21 cellular contexts compared by ENCODE assay signal in genomic region chr12:130412384-130412783, GRCh38.
"Had no signal": no experiment of that assay in that cellular context is flagged by ENCODE, and none has a peak within 500 bp of the region (broad histone marks: within the 10 kb centered on the region; RNA-seq: fewer than 3 reads in every experiment).

No MANE protein-coding gene starts in this region.

- ATAC-seq: effector memory CD8-positive, alpha-beta T cell; esophagus mucosa; foreskin keratinocyte; gastrocnemius medialis; gastroesophageal sphincter; heart left ventricle; heart right ventricle had no signal

- H3K4me3 ChIP-seq: colonic mucosa, dorsolateral prefrontal cortex, esophagus squamous epithelium, gastrocnemius medialis, gastroesophageal sphincter, heart left ventricle, heart right ventricle had no signal

- DNase-seq: colonic mucosa; cortex of kidney; dermis blood vessel endothelial cell; dorsolateral prefrontal cortex; effector CD4-positive, alpha-beta T cell; effector CD8-positive, alpha-beta T cell; effector memory CD4-positive, alpha-beta T cell; effector memory CD8-positive, alpha-beta T cell; endodermal cell; erythroblast; esophagus squamous epithelium; foreskin fibroblast; foreskin keratinocyte; foreskin melanocyte; gastrocnemius medialis; glutamatergic neuron; heart left ventricle; heart right ventricle had no signal

- H3K27ac ChIP-seq: colonic mucosa, dorsolateral prefrontal cortex, epithelial cell of prostate, esophagus squamous epithelium, foreskin keratinocyte, gastrocnemius medialis, gastroesophageal sphincter, heart left ventricle, heart right ventricle had no signal

- H3K9me3 ChIP-seq: colonic mucosa, esophagus squamous epithelium, gastrocnemius medialis, gastroesophageal sphincter, heart left ventricle, heart right ventricle had no signal

- H3K4me1 ChIP-seq: colonic mucosa, esophagus squamous epithelium, foreskin keratinocyte, gastrocnemius medialis, gastroesophageal sphincter, heart left ventricle, heart right ventricle had no signal

- H3K27me3 ChIP-seq: colonic mucosa, foreskin keratinocyte, gastrocnemius medialis had no signal

- H3K36me3 ChIP-seq: colonic mucosa, esophagus squamous epithelium, gastrocnemius medialis, gastroesophageal sphincter, heart left ventricle, heart right ventricle had no signal
